ENCODE assay signal across 8 cellular contexts in genomic region chr9:114098021-114098659, GRCh38. TPM values are rescaled to one million over a fixed set of nuclear protein-coding genes. Genes with fewer than 3 reads are reported as not detected.
DNase-seq lines count a peak whose midpoint lies in the region; ATAC-seq lines count a peak whose summit lies in the region.

No MANE protein-coding gene starts in this region.

- peaks cover 3 to 7% of the 10 kb centered on the region in 2 donors for H3K36me3 Mint-ChIP-seq in activated T-cell treated with anti-CD3 and anti-CD28 coated beads, Interleukin-2, amount 50 U/mL, for 72 hours (ENCODE audit: insufficient read depth in 2 of 2)

- H3K4me3 ChIP-seq in iPS-11a (ENCODE audit: low read depth, low read length) (peak overlapping the region; percentile 48), skeletal muscle satellite cell (ENCODE audit: low read length) (peak overlapping the region; percentile 51)

- DNase-seq in activated T-cell treated with anti-CD3 and anti-CD28 coated beads, Interleukin-2, amount 50 U/mL, for 1 hour = peak; percentile 24
- DNase-seq in activated T-cell treated with anti-CD3 and anti-CD28 coated beads for 4 hours (no peak), RPMI8226 (no peak)
- peak; percentile 29 to 32 for DNase-seq in activated T-cell treated with anti-CD3 and anti-CD28 coated beads, Interleukin-2, amount 50 U/mL, for 72 hours

- H3K9me3 Mint-ChIP-seq in activated T-cell treated with anti-CD3 and anti-CD28 coated beads, Interleukin-2, amount 50 U/mL, for 72 hours = peaks cover 3 to 4% of the 10 kb centered on the region in 2 donors

- H3K27ac Mint-ChIP-seq in activated T-cell treated with anti-CD3 and anti-CD28 coated beads, Interleukin-2, amount 50 U/mL, for 72 hours = no peak overlapping the region

- peaks cover 5% of the 10 kb centered on the region for H3K4me1 Mint-ChIP-seq in activated T-cell treated with anti-CD3 and anti-CD28 coated beads, Interleukin-2, amount 50 U/mL, for 72 hours (ENCODE audit: low read depth)

- peaks cover 53% of the 10 kb centered on the region for H3K27me3 Mint-ChIP-seq in activated T-cell treated with anti-CD3 and anti-CD28 coated beads, Interleukin-2, amount 50 U/mL, for 72 hours (ENCODE audit: low read depth)

- peaks cover 4% of the 10 kb centered on the region for H3K4me1 ChIP-seq in skeletal muscle satellite cell (ENCODE audit: control insufficient read depth, insufficient read depth, low read length)

- H3K4me3 Mint-ChIP-seq in activated T-cell treated with anti-CD3 and anti-CD28 coated beads, Interleukin-2, amount 50 U/mL, for 72 hours = peak overlapping the region in 1 of 2 donors; percentile 49

- no peak overlapping the region for H3K9ac ChIP-seq in skeletal muscle satellite cell (ENCODE audit: low read depth, low read length)

- H3K36me3 ChIP-seq in skeletal muscle satellite cell (ENCODE audit: insufficient read depth, low read length) = no peaks in the 10 kb centered on the region

- H3K27me3 ChIP-seq in skeletal muscle satellite cell (ENCODE audit: control insufficient read depth, insufficient read depth, low read length) = peaks cover 49% of the 10 kb centered on the region

- ATAC-seq in activated T-cell treated with anti-CD3 and anti-CD28 coated beads, Interleukin-2, amount 50 U/mL, for 72 hours (replicated peaks in 1 of 2) = peak; percentile 73 to 78
- ATAC-seq in GM21515 (IDR thresholded peaks at IDR 0.05; ENCODE audit: unreplicated experiment) (no peak), HG03521 (IDR thresholded peaks at IDR 0.05; ENCODE audit: unreplicated experiment) (no peak)

- H3K9me3 ChIP-seq in skeletal muscle satellite cell (replicated peaks; ENCODE audit: low read length) = no peaks in the 10 kb centered on the region

- H3K4me2 ChIP-seq in skeletal muscle satellite cell (ENCODE audit: low read length) = peak overlapping the region; percentile 69

RNA-seq across cellular contexts. Expression of gene KIF12, which starts 1.0 kb away (rescaled TPM):
- total RNA-seq in activated T-cell treated with anti-CD3 and anti-CD28 coated beads, Interleukin-2, amount 50 U/mL, for 72 hours = not detected
- total RNA-seq in skeletal muscle satellite cell (2012; rRNA removed) = not detected in 2 replicates

RNA-seq across cellular contexts. Expression of gene AMBP, which starts 20.0 kb away (rescaled TPM):
- total RNA-seq in activated T-cell treated with anti-CD3 and anti-CD28 coated beads, Interleukin-2, amount 50 U/mL, for 72 hours = not detected
- not detected in 2 replicates for total RNA-seq in skeletal muscle satellite cell (2012; rRNA removed)

RNA-seq across cellular contexts. Expression of gene COL27A1, which starts 57.2 kb away (rescaled TPM):
- total RNA-seq in activated T-cell treated with anti-CD3 and anti-CD28 coated beads, Interleukin-2, amount 50 U/mL, for 72 hours = 1 to 10 TPM; 1.3 to 2.4 TPM
- total RNA-seq in skeletal muscle satellite cell (2012; rRNA removed) = 5.9 and 7.9 TPM in 2 replicates

Comparison
In these comparisons a context has a peak if more than half of its experiments do, and no peak if none do; other contexts are left out.
1. DNase-seq: peak in activated T-cell treated with anti-CD3 and anti-CD28 coated beads, Interleukin-2, amount 50 U/mL, for 1 hour (single experiment) and activated T-cell treated with anti-CD3 and anti-CD28 coated beads, Interleukin-2, amount 50 U/mL, for 72 hours (2 of 2); none in activated T-cell treated with anti-CD3 and anti-CD28 coated beads for 4 hours (single experiment) and RPMI8226 (single experiment).
2. ATAC-seq: peak in activated T-cell treated with anti-CD3 and anti-CD28 coated beads, Interleukin-2, amount 50 U/mL, for 72 hours (2 of 2); none in GM21515 (single experiment) and HG03521 (single experiment).